15 cellular contexts compared by ENCODE assay signal in genomic region chr19:39427707-39428106, GRCh38. TPM values are rescaled to one million over a fixed set of nuclear protein-coding genes. Genes with fewer than 3 reads are reported as not detected.
DNase-seq lines count a peak whose midpoint lies in the region; ATAC-seq and TF ChIP-seq lines count a peak whose summit lies in the region.
"Had no signal": no experiment of that assay in that cellular context is flagged by ENCODE, and none has a peak within 500 bp of the region (broad histone marks: within the 10 kb centered on the region; RNA-seq: fewer than 3 reads in every experiment).

No MANE protein-coding gene starts in this region.

- H3K4me1 ChIP-seq in HUES6 (ENCODE audit: control insufficient read depth, insufficient read depth, low read length) (peaks cover 30% of the 10 kb centered on the region), body of pancreas (peaks cover 12% of the 10 kb centered on the region), mesodermal cell (ENCODE audit: control insufficient read depth, insufficient read depth, low read length, poor library complexity, severe bottlenecking) (peaks cover 29% of the 10 kb centered on the region), tibial artery (peaks cover 0 to 27% (median 16%) of the 10 kb centered on the region in 4 donors)

- H3K9ac ChIP-seq in HUES6 (ENCODE audit: low read length): peak overlapping the region; percentile 17

- H3K27ac ChIP-seq in HUES6 (ENCODE audit: low read depth, low read length): peak overlapping the region; percentile 81
- peak overlapping the region in 3 of 4 donors; percentile 51 to 75 (median 74) for H3K27ac ChIP-seq in body of pancreas
- peak overlapping the region; percentile 95 for H3K27ac ChIP-seq in mesodermal cell (ENCODE audit: low read depth, low read length, severe bottlenecking)
- H3K27ac ChIP-seq in tibial artery: peak overlapping the region; percentile 80 to 86
- H3K27ac ChIP-seq: epithelial cell of prostate had no signal

- no peak overlapping the region for H3K4me3 ChIP-seq in HUES6 (ENCODE audit: low read depth, low read length)
- no peak overlapping the region for H3K4me3 ChIP-seq in body of pancreas
- H3K4me3 ChIP-seq in mesodermal cell (ENCODE audit: extremely low read depth, insufficient read depth, low read length, poor library complexity, severe bottlenecking): no peak overlapping the region
- no peak overlapping the region for H3K4me3 ChIP-seq in tibial artery

- ATAC-seq in body of pancreas: no peak

- 83 to 85% methylated on average over 7 to 11 of the region's 11 CpGs for WGBS in body of pancreas, 2 donors
- 92 to 93% methylated on average over 10 to 11 of the region's 11 CpGs for WGBS in mesodermal cell (ENCODE audit: insufficient coverage in 2 of 2), 2 experiments

- H3K9me3 ChIP-seq in HUES6 (ENCODE audit: control insufficient read depth, insufficient read depth, low read depth, low read length): no peaks in the 10 kb centered on the region
- no peaks in the 10 kb centered on the region for H3K9me3 ChIP-seq in body of pancreas
- H3K9me3 ChIP-seq in mesodermal cell (ENCODE audit: control insufficient read depth, low read length): no peaks in the 10 kb centered on the region
- H3K9me3 ChIP-seq in tibial artery: no peaks in the 10 kb centered on the region
- H3K9me3 ChIP-seq: ascending aorta had no signal

- DNase-seq in body of pancreas (no peak), tibial artery (no peak), SK-N-DZ (ENCODE audit: low spot score) (no peak), NCI-H2029 treated with DMSO at 0.1 percent for 48 hours (lab: John Stamatoyannopoulos, UW) (no peak)
- DNase-seq in stimulated activated CD4-positive, alpha-beta T cell treated with anti-CD3 and anti-CD28 coated beads, Interleukin-15, amount 100 ng/mL, for 24 hours: no peak
- DNase-seq: activated CD4-positive, alpha-beta T cell treated with anti-CD3 and anti-CD28 coated beads for 4 hours; activated CD8-positive, alpha-beta memory T cell treated with anti-CD3 and anti-CD28 coated beads, Interleukin-2, amount 50 U/mL, for 48 hours; activated naive CD4-positive, alpha-beta T cell treated with Interleukin-2 at 50 U/mL for 16 hours; NCI-H2029; SIG-M5; stimulated activated CD4-positive, alpha-beta T cell treated with anti-CD3 and anti-CD28 coated beads, Interleukin-2, amount 100 ng/mL, for 24 hours had no signal

- no peak for TF ChIP-seq POLR2A in body of pancreas (IDR thresholded peaks at IDR 0.05)

- intact Hi-C loops in body of pancreas (cut with DNase I) (no loop called here), tibial artery (cut with DNase I; ENCODE audit: low total_unique reads) (no loop called here)

- H3K36me3 ChIP-seq in HUES6 (ENCODE audit: control insufficient read depth, insufficient read depth, low read length) (peaks cover 36% of the 10 kb centered on the region), body of pancreas (replicated peaks in 1 of 2; ENCODE audit: insufficient read depth in 1 of 2, low read depth in 2 of 2) (no peaks in the 10 kb centered on the region), mesodermal cell (ENCODE audit: control insufficient read depth, insufficient read depth, low read length) (peaks cover 47% of the 10 kb centered on the region), tibial artery (peaks cover 26 to 42% (median 38%) of the 10 kb centered on the region in 3 donors)

- TF ChIP-seq CTCF in body of pancreas (IDR thresholded peaks at IDR 0.05) (no peak), tibial artery (IDR thresholded peaks at IDR 0.05) (no peak)

- H3K27me3 ChIP-seq in HUES6 (ENCODE audit: control insufficient read depth, insufficient read depth, low read length) (no peaks in the 10 kb centered on the region), body of pancreas (no peaks in the 10 kb centered on the region), tibial artery (no peaks in the 10 kb centered on the region)
- H3K27me3 ChIP-seq: ascending aorta had no signal

RNA-seq across cellular contexts. Expression of gene RPS16, which starts 8.0 kb away (rescaled TPM):
- 1,000 to 10,000 TPM in 1 of 2 donors, 100 to 1,000 TPM in 1; 573 to 1,475 TPM for total RNA-seq in body of pancreas
- polyA plus RNA-seq in mesodermal cell (2013, experiment 1 of 2): 2,563 TPM
- 2,222 TPM for polyA plus RNA-seq in mesodermal cell (2013, experiment 2 of 2)
- polyA plus RNA-seq in SK-N-DZ (2014; cell fraction: cytosol; rRNA removed): 33.7 and 54.4 TPM in 2 replicates
- 34.5 and 39.1 TPM in 2 replicates for polyA plus RNA-seq in SK-N-DZ (2014; cell fraction: nucleus; rRNA removed)

RNA-seq across cellular contexts. Expression of gene PLEKHG2, which starts 15.2 kb away (rescaled TPM):
- 10 to 100 TPM in 1 of 2 donors, 1 to 10 TPM in 1; 6.7 to 13.2 TPM for total RNA-seq in body of pancreas
- polyA plus RNA-seq in mesodermal cell (2013, experiment 1 of 2): 49.7 TPM
- 42.2 TPM for polyA plus RNA-seq in mesodermal cell (2013, experiment 2 of 2)
- 6.1 and 6.7 TPM in 2 replicates for polyA plus RNA-seq in SK-N-DZ (2014; cell fraction: cytosol; rRNA removed)
- polyA plus RNA-seq in SK-N-DZ (2014; cell fraction: nucleus; rRNA removed): 45.7 and 55.9 TPM in 2 replicates

RNA-seq across cellular contexts. Expression of gene SUPT5H, which starts 17.7 kb away (rescaled TPM):
- 10 to 100 TPM; 82.0 to 90.3 TPM for total RNA-seq in body of pancreas
- 105 TPM for polyA plus RNA-seq in mesodermal cell (2013, experiment 1 of 2)
- 91.6 TPM for polyA plus RNA-seq in mesodermal cell (2013, experiment 2 of 2)
- 49.9 and 56.0 TPM in 2 replicates for polyA plus RNA-seq in SK-N-DZ (2014; cell fraction: cytosol; rRNA removed)
- 101 and 105 TPM in 2 replicates for polyA plus RNA-seq in SK-N-DZ (2014; cell fraction: nucleus; rRNA removed)

RNA-seq across cellular contexts. Expression of gene ZFP36, which starts 21.1 kb away (rescaled TPM):
- 100 to 1,000 TPM in 1 of 2 donors, 10 to 100 TPM in 1; 55.8 to 108 TPM for total RNA-seq in body of pancreas
- 19.8 TPM for polyA plus RNA-seq in mesodermal cell (2013, experiment 1 of 2)
- polyA plus RNA-seq in mesodermal cell (2013, experiment 2 of 2): 13.8 TPM
- 0.05 and 0.12 TPM in 2 replicates for polyA plus RNA-seq in SK-N-DZ (2014; cell fraction: cytosol; rRNA removed)
- 0.25 and 3.2 TPM in 2 replicates for polyA plus RNA-seq in SK-N-DZ (2014; cell fraction: nucleus; rRNA removed)

RNA-seq across cellular contexts. Expression of gene MED29, which starts 36.5 kb away (rescaled TPM):
- 10 to 100 TPM; 23.1 to 40.9 TPM for total RNA-seq in body of pancreas
- polyA plus RNA-seq in mesodermal cell (2013, experiment 1 of 2): 20.7 TPM
- 17.8 TPM for polyA plus RNA-seq in mesodermal cell (2013, experiment 2 of 2)
- polyA plus RNA-seq in SK-N-DZ (2014; cell fraction: cytosol; rRNA removed): 22.6 and 23.4 TPM in 2 replicates
- polyA plus RNA-seq in SK-N-DZ (2014; cell fraction: nucleus; rRNA removed): 5.6 and 6.3 TPM in 2 replicates
